Comparison of ENCODE assay signal across 11 cellular contexts in genomic region chr19:40413291-40413994, GRCh38. TPM values are rescaled to one million over a fixed set of nuclear protein-coding genes. Genes with fewer than 3 reads are reported as not detected.
A peak's percentile ranks its signal among the peaks of the same experiment; 100 is the strongest.
DNase-seq lines count a peak whose midpoint lies in the region; ATAC-seq and TF ChIP-seq lines count a peak whose summit lies in the region.
"Had no signal": no experiment of that assay in that cellular context is flagged by ENCODE, and none has a peak within 500 bp of the region (broad histone marks: within the 10 kb centered on the region; RNA-seq: fewer than 3 reads in every experiment).

Gene PRX (minus strand): TSS chr19:40413378. CDS start chr19:40407932, 5,446 bp downstream.

- no peak for TF ChIP-seq POLR2A in vagina (IDR thresholded peaks at IDR 0.05)

- no peaks in the 10 kb centered on the region for H3K36me3 ChIP-seq in lower lobe of right lung
- no peaks in the 10 kb centered on the region for H3K36me3 ChIP-seq in vagina

- TF ChIP-seq CTCF in dorsolateral prefrontal cortex (IDR thresholded peaks at IDR 0.05 in 54 of 56, conservative IDR thresholded peaks at IDR 0.05 in 2 of 56; ENCODE audit: low read depth in 1 of 56, partially characterized antibody in 56 of 56) (no peak), lower lobe of right lung (IDR thresholded peaks at IDR 0.05) (no peak), vagina (IDR thresholded peaks at IDR 0.05) (no peak)

- H3K4me1 Mint-ChIP-seq in stimulated activated naive CD8-positive, alpha-beta T cell treated with anti-CD3 and anti-CD28 coated beads, Interleukin-15, amount 100 ng/mL, for 72 hours = peaks cover 22% of the 10 kb centered on the region

- H3K27me3 Mint-ChIP-seq in stimulated activated naive CD8-positive, alpha-beta T cell treated with anti-CD3 and anti-CD28 coated beads, Interleukin-15, amount 100 ng/mL, for 72 hours = peaks cover 9% of the 10 kb centered on the region

- ATAC-seq in stimulated activated naive CD8-positive, alpha-beta T cell treated with anti-CD3 and anti-CD28 coated beads, Interleukin-15, amount 100 ng/mL, for 72 hours = no peak
- no peak for ATAC-seq in stimulated activated naive CD8-positive, alpha-beta T cell treated with anti-CD3 and anti-CD28 coated beads, Interleukin-15, Interleukin-2, amounts not matched to agents 100 U/mL and 50 U/mL, for 24 hours
- ATAC-seq in lower lobe of right lung (peak in 1 of 2 donors; percentile 20), GM21717 (IDR thresholded peaks at IDR 0.05; ENCODE audit: unreplicated experiment) (no peak), HG02610 (IDR thresholded peaks at IDR 0.05; ENCODE audit: unreplicated experiment) (no peak)

- peak within 1 kb of the TSS; percentile 14 to 35 for H3K27ac Mint-ChIP-seq in stimulated activated naive CD8-positive, alpha-beta T cell treated with anti-CD3 and anti-CD28 coated beads, Interleukin-15, amount 100 ng/mL, for 72 hours

- H3K27me3 ChIP-seq in dorsolateral prefrontal cortex (peaks cover 0 to 6% (median 0%) of the 10 kb centered on the region in 45 donors), lower lobe of right lung (ENCODE audit: low read depth) (no peaks in the 10 kb centered on the region), vagina (no peaks in the 10 kb centered on the region)

- H3K9me3 ChIP-seq in lower lobe of right lung = no peaks in the 10 kb centered on the region
- no peaks in the 10 kb centered on the region for H3K9me3 ChIP-seq in vagina

- H3K27ac ChIP-seq in dorsolateral prefrontal cortex = peak within 1 kb of the TSS in 22 of 59 donors; percentile 2 to 72 (median 33)
- H3K27ac ChIP-seq in lower lobe of right lung = peak within 1 kb of the TSS; percentile 77
- peak within 1 kb of the TSS; percentile 44 for H3K27ac ChIP-seq in vagina

- H3K9me3 Mint-ChIP-seq in stimulated activated naive CD8-positive, alpha-beta T cell treated with anti-CD3 and anti-CD28 coated beads, Interleukin-15, amount 100 ng/mL, for 72 hours = no peaks in the 10 kb centered on the region
- H3K9me3 Mint-ChIP-seq: IgD-negative memory B cell had no signal

- H3K4me3 ChIP-seq in dorsolateral prefrontal cortex = peak within 1 kb of the TSS in 30 of 59 donors; percentile 0 to 53 (median 22)
- peak within 1 kb of the TSS; percentile 50 for H3K4me3 ChIP-seq in lower lobe of right lung
- H3K4me3 ChIP-seq in vagina = no peak within 1 kb of the TSS

- DNase-seq in stimulated activated naive CD8-positive, alpha-beta T cell treated with anti-CD3 and anti-CD28 coated beads, Interleukin-15, amount 100 ng/mL, for 72 hours = no peak
- DNase-seq in stimulated activated naive CD8-positive, alpha-beta T cell treated with anti-CD3 and anti-CD28 coated beads, Interleukin-15, Interleukin-2, amounts not matched to agents 100 U/mL and 50 U/mL, for 24 hours = no peak
- no peak for DNase-seq in dorsolateral prefrontal cortex
- DNase-seq in lower lobe of right lung = no peak
- DNase-seq in vagina (ENCODE audit: extremely low spot score in 2 of 2) = peak in 1 of 2 donors; percentile 87
- no peak for DNase-seq in NCI-H1048 (lab: John Stamatoyannopoulos, UW)
- DNase-seq: activated T-cell treated with anti-CD3 and anti-CD28 coated beads, Interleukin-2, amount 50 U/mL, for 1 hour; retina had no signal

- no peak within 1 kb of the TSS for H3K4me3 Mint-ChIP-seq in stimulated activated naive CD8-positive, alpha-beta T cell treated with anti-CD3 and anti-CD28 coated beads, Interleukin-15, amount 100 ng/mL, for 72 hours

- intact Hi-C loops in dorsolateral prefrontal cortex (cut with DNase I) = loop anchor here in 1 of 2 donors (10.0 kb wide), 1 partner anchor 109 kb away; no protein-coding TSS in a partner anchor
- intact Hi-C loops in lower lobe of right lung (cut with DNase I) = no loop called here
- intact Hi-C loops in vagina (cut with DNase I) = no loop called here

- H3K4me1 ChIP-seq in lower lobe of right lung (peaks cover 43% of the 10 kb centered on the region), vagina (peaks cover 17% of the 10 kb centered on the region)

RNA-seq across cellular contexts. Expression of gene PRX, which starts in this region (rescaled TPM):
- total RNA-seq in dorsolateral prefrontal cortex (10 to 100 TPM in 4 of 120 experiments, 1 to 10 TPM in 116; 1.7 to 19.0 (median 5.1) TPM), lower lobe of right lung (51.5 TPM), vagina (3.2 TPM)

Comparison
In these comparisons a context has a peak if more than half of its experiments do, and no peak if none do; other contexts are left out.
1. H3K4me3 ChIP-seq: peak in dorsolateral prefrontal cortex (30 of 59) and lower lobe of right lung (single experiment); none in vagina (0 of 2).